28 cellular contexts compared by ENCODE assay signal in genomic region chr12:77500124-77500523, GRCh38.
"Had no signal": no experiment of that assay in that cellular context is flagged by ENCODE, and none has a peak within 500 bp of the region (broad histone marks: within the 10 kb centered on the region; RNA-seq: fewer than 3 reads in every experiment).

No MANE protein-coding gene starts in this region.

- H3K4me1 Mint-ChIP-seq: activated CD4-positive, alpha-beta T cell treated with anti-CD3 and anti-CD28 coated beads for 36 hours; activated CD4-positive, alpha-beta T cell treated with anti-CD3 and anti-CD28 coated beads, Interleukin-2, amount 10 ng/mL, durations not matched to agents 24 days and 14 days; activated CD8-positive, alpha-beta memory T cell treated with anti-CD3 and anti-CD28 coated beads, Interleukin-2, amount 10 ng/mL, durations not matched to agents 7 days and 5 days; activated naive CD4-positive, alpha-beta T cell treated with anti-CD3 and anti-CD28 coated beads, Interleukin-2, amount 10 ng/mL, durations not matched to agents 7 days and 5 days; activated naive CD8-positive, alpha-beta T cell treated with anti-CD3 and anti-CD28 coated beads, Interleukin-2, amount 10 ng/mL, durations not matched to agents 7 days and 5 days; central memory CD8-positive, alpha-beta T cell; endodermal cell had no signal

- H3K27me3 Mint-ChIP-seq: activated CD4-positive, alpha-beta memory T cell treated with anti-CD3 and anti-CD28 coated beads for 36 hours; activated CD4-positive, alpha-beta T cell treated with anti-CD3 and anti-CD28 coated beads for 36 hours; activated CD4-positive, alpha-beta T cell treated with anti-CD3 and anti-CD28 coated beads, Interleukin-2, amount 10 ng/mL, durations not matched to agents 24 days and 14 days; activated CD8-positive, alpha-beta memory T cell treated with anti-CD3 and anti-CD28 coated beads, Interleukin-2, amount 10 ng/mL, durations not matched to agents 7 days and 5 days; activated naive CD4-positive, alpha-beta T cell treated with anti-CD3 and anti-CD28 coated beads, Interleukin-2, amount 10 ng/mL, durations not matched to agents 7 days and 5 days; activated naive CD8-positive, alpha-beta T cell treated with anti-CD3 and anti-CD28 coated beads, Interleukin-2, amount 10 ng/mL, durations not matched to agents 7 days and 5 days; central memory CD8-positive, alpha-beta T cell; dendritic cell treated with granulocyte-macrophage colony-stimulating factor and Interleukin-4, amounts not matched to agents 40 ng/mL and 50 ng/mL, for 4 days had no signal

- H3K4me3 ChIP-seq: body of pancreas, coronary artery, dorsolateral prefrontal cortex, gastroesophageal sphincter, heart right ventricle had no signal

- H3K9me3 Mint-ChIP-seq: dendritic cell treated with granulocyte-macrophage colony-stimulating factor and Interleukin-4, amounts not matched to agents 40 ng/mL and 50 ng/mL, for 4 days; endodermal cell had no signal

- ATAC-seq: activated CD4-positive, alpha-beta T cell treated with anti-CD3 and anti-CD28 coated beads for 36 hours; activated CD8-positive, alpha-beta memory T cell treated with anti-CD3 and anti-CD28 coated beads, Interleukin-2, amount 10 ng/mL, durations not matched to agents 7 days and 5 days; activated CD8-positive, alpha-beta T cell treated with anti-CD3 and anti-CD28 coated beads, Interleukin-2, amount 10 ng/mL, durations not matched to agents 7 days and 5 days; activated naive CD4-positive, alpha-beta T cell treated with anti-CD3 and anti-CD28 coated beads, Interleukin-2, amount 50 U/mL, for 72 hours; activated T-cell treated with anti-CD3 and anti-CD28 coated beads, Interleukin-2, amount 50 U/mL, for 72 hours; body of pancreas; esophagus mucosa; gastroesophageal sphincter; heart right ventricle had no signal

- H3K9me3 ChIP-seq: body of pancreas, gastroesophageal sphincter, heart right ventricle had no signal

- H3K36me3 Mint-ChIP-seq: activated CD4-positive, alpha-beta memory T cell treated with anti-CD3 and anti-CD28 coated beads for 36 hours; activated CD8-positive, alpha-beta memory T cell treated with anti-CD3 and anti-CD28 coated beads, Interleukin-2, amount 10 ng/mL, durations not matched to agents 7 days and 5 days; activated naive CD4-positive, alpha-beta T cell treated with anti-CD3 and anti-CD28 coated beads, Interleukin-2, amount 10 ng/mL, durations not matched to agents 7 days and 5 days; activated naive CD4-positive, alpha-beta T cell treated with anti-CD3 and anti-CD28 coated beads, Interleukin-2, amount 50 U/mL, for 72 hours; activated naive CD8-positive, alpha-beta T cell treated with anti-CD3 and anti-CD28 coated beads, Interleukin-2, amount 10 ng/mL, durations not matched to agents 7 days and 5 days had no signal

- H3K27me3 ChIP-seq: body of pancreas, dorsolateral prefrontal cortex, gastroesophageal sphincter, heart right ventricle had no signal

- H3K27ac ChIP-seq: body of pancreas, coronary artery, dorsolateral prefrontal cortex, gastroesophageal sphincter, heart right ventricle had no signal

- DNase-seq: activated CD4-positive, alpha-beta memory T cell treated with anti-CD3 and anti-CD28 coated beads for 36 hours; activated CD4-positive, alpha-beta T cell treated with anti-CD3 and anti-CD28 coated beads for 36 hours; activated CD4-positive, alpha-beta T cell treated with anti-CD3 and anti-CD28 coated beads, Interleukin-2, amount 10 ng/mL, durations not matched to agents 24 days and 14 days; activated CD4-positive, CD25-positive, alpha-beta regulatory T cell; activated CD4-positive, CD25-positive, alpha-beta regulatory T cell treated with anti-CD3 and anti-CD28 coated beads, Interleukin-2, amount 50 U/mL, for 72 hours; activated CD8-positive, alpha-beta memory T cell treated with anti-CD3 and anti-CD28 coated beads, Interleukin-2, amount 10 ng/mL, durations not matched to agents 7 days and 5 days; activated CD8-positive, alpha-beta memory T cell treated with anti-CD3 and anti-CD28 coated beads, Interleukin-2, amount 50 U/mL, for 4 hours; activated CD8-positive, alpha-beta T cell treated with anti-CD3 and anti-CD28 coated beads, Interleukin-2, amount 10 ng/mL, durations not matched to agents 7 days and 5 days; activated gamma-delta T cell; activated naive CD4-positive, alpha-beta T cell; activated naive CD4-positive, alpha-beta T cell treated with anti-CD3 and anti-CD28 coated beads, Interleukin-2, amount 10 ng/mL, durations not matched to agents 7 days and 5 days; activated naive CD8-positive, alpha-beta T cell treated with anti-CD3 and anti-CD28 coated beads, Interleukin-2, amount 10 ng/mL, durations not matched to agents 7 days and 5 days; activated T-cell treated with anti-CD3 and anti-CD28 coated beads, Interleukin-2, amount 50 U/mL, for 1 hour; activated T-cell treated with anti-CD3 and anti-CD28 coated beads, Interleukin-2, amount 50 U/mL, for 72 hours; amniotic stem cell; body of pancreas; dorsolateral prefrontal cortex; effector memory CD4-positive, alpha-beta T cell; endodermal cell; foreskin melanocyte; heart right ventricle; T-helper 2 cell had no signal

- H3K4me1 ChIP-seq: body of pancreas, gastroesophageal sphincter, heart right ventricle had no signal

- H3K4me3 Mint-ChIP-seq: activated CD4-positive, alpha-beta memory T cell treated with anti-CD3 and anti-CD28 coated beads for 36 hours; activated CD4-positive, alpha-beta T cell treated with anti-CD3 and anti-CD28 coated beads for 36 hours; activated CD4-positive, alpha-beta T cell treated with anti-CD3 and anti-CD28 coated beads, Interleukin-2, amount 10 ng/mL, durations not matched to agents 24 days and 14 days; activated CD8-positive, alpha-beta memory T cell treated with anti-CD3 and anti-CD28 coated beads, Interleukin-2, amount 10 ng/mL, durations not matched to agents 7 days and 5 days; activated CD8-positive, alpha-beta T cell treated with anti-CD3 and anti-CD28 coated beads, Interleukin-2, amount 10 ng/mL, durations not matched to agents 7 days and 5 days; activated naive CD4-positive, alpha-beta T cell treated with anti-CD3 and anti-CD28 coated beads, Interleukin-2, amount 10 ng/mL, durations not matched to agents 7 days and 5 days; activated naive CD8-positive, alpha-beta T cell treated with anti-CD3 and anti-CD28 coated beads, Interleukin-2, amount 10 ng/mL, durations not matched to agents 7 days and 5 days; activated T-cell treated with anti-CD3 and anti-CD28 coated beads, Interleukin-2, amount 50 U/mL, for 72 hours; central memory CD8-positive, alpha-beta T cell; dendritic cell treated with granulocyte-macrophage colony-stimulating factor and Interleukin-4, amounts not matched to agents 40 ng/mL and 50 ng/mL, for 4 days; endodermal cell had no signal

- H3K36me3 ChIP-seq: gastroesophageal sphincter, heart right ventricle had no signal

- H3K27ac Mint-ChIP-seq: activated CD4-positive, alpha-beta memory T cell treated with anti-CD3 and anti-CD28 coated beads for 36 hours; activated CD4-positive, alpha-beta T cell treated with anti-CD3 and anti-CD28 coated beads for 36 hours; activated CD4-positive, alpha-beta T cell treated with anti-CD3 and anti-CD28 coated beads, Interleukin-2, amount 10 ng/mL, durations not matched to agents 24 days and 14 days; activated CD8-positive, alpha-beta memory T cell treated with anti-CD3 and anti-CD28 coated beads, Interleukin-2, amount 10 ng/mL, durations not matched to agents 7 days and 5 days; activated CD8-positive, alpha-beta T cell treated with anti-CD3 and anti-CD28 coated beads, Interleukin-2, amount 10 ng/mL, durations not matched to agents 7 days and 5 days; activated naive CD4-positive, alpha-beta T cell treated with anti-CD3 and anti-CD28 coated beads, Interleukin-2, amount 10 ng/mL, durations not matched to agents 7 days and 5 days; activated naive CD4-positive, alpha-beta T cell treated with anti-CD3 and anti-CD28 coated beads, Interleukin-2, amount 50 U/mL, for 72 hours; activated naive CD8-positive, alpha-beta T cell treated with anti-CD3 and anti-CD28 coated beads, Interleukin-2, amount 10 ng/mL, durations not matched to agents 7 days and 5 days; activated T-cell treated with anti-CD3 and anti-CD28 coated beads, Interleukin-2, amount 50 U/mL, for 72 hours; dendritic cell treated with granulocyte-macrophage colony-stimulating factor and Interleukin-4, amounts not matched to agents 40 ng/mL and 50 ng/mL, for 4 days; endodermal cell had no signal
